Comparison of ENCODE assay signal across 1 cellular context in genomic region chr3:127747751-127748521, GRCh38.
A peak's percentile ranks its signal among the peaks of the same experiment; 100 is the strongest.
TF ChIP-seq lines count a peak whose summit lies in the region.

No MANE protein-coding gene starts in this region.

TF ChIP-seq in HEK293, 187 proteins besides CTCF, POLR2A, EP300 and RAD21 (continued from another document):
- TF ChIP-seq, protein P1, sequence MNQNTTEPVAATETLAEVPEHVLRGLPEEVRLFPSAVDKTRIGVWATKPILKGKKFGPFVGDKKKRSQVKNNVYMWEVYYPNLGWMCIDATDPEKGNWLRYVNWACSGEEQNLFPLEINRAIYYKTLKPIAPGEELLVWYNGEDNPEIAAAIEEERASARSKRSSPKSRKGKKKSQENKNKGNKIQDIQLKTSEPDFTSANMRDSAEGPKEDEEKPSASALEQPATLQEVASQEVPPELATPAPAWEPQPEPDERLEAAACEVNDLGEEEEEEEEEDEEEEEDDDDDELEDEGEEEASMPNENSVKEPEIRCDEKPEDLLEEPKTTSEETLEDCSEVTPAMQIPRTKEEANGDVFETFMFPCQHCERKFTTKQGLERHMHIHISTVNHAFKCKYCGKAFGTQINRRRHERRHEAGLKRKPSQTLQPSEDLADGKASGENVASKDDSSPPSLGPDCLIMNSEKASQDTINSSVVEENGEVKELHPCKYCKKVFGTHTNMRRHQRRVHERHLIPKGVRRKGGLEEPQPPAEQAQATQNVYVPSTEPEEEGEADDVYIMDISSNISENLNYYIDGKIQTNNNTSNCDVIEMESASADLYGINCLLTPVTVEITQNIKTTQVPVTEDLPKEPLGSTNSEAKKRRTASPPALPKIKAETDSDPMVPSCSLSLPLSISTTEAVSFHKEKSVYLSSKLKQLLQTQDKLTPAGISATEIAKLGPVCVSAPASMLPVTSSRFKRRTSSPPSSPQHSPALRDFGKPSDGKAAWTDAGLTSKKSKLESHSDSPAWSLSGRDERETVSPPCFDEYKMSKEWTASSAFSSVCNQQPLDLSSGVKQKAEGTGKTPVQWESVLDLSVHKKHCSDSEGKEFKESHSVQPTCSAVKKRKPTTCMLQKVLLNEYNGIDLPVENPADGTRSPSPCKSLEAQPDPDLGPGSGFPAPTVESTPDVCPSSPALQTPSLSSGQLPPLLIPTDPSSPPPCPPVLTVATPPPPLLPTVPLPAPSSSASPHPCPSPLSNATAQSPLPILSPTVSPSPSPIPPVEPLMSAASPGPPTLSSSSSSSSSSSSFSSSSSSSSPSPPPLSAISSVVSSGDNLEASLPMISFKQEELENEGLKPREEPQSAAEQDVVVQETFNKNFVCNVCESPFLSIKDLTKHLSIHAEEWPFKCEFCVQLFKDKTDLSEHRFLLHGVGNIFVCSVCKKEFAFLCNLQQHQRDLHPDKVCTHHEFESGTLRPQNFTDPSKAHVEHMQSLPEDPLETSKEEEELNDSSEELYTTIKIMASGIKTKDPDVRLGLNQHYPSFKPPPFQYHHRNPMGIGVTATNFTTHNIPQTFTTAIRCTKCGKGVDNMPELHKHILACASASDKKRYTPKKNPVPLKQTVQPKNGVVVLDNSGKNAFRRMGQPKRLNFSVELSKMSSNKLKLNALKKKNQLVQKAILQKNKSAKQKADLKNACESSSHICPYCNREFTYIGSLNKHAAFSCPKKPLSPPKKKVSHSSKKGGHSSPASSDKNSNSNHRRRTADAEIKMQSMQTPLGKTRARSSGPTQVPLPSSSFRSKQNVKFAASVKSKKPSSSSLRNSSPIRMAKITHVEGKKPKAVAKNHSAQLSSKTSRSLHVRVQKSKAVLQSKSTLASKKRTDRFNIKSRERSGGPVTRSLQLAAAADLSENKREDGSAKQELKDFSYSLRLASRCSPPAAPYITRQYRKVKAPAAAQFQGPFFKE (tag by site-specific recombination; IDR thresholded peaks at IDR 0.05; ENCODE audit: borderline replicate concordance), result no peak
- no peak for TF ChIP-seq ZNF571 (tag by site-specific recombination; IDR thresholded peaks at IDR 0.05)
- peak; percentile 53; the same call in 1 of the 2 replicates for TF ChIP-seq ZNF366 (tag by site-specific recombination; conservative IDR thresholded peaks at IDR 0.05)
- no peak for TF ChIP-seq ZNF140 (tag by site-specific recombination; IDR thresholded peaks at IDR 0.05)
- TF ChIP-seq KLF8 (tag by site-specific recombination; IDR thresholded peaks at IDR 0.05), result no peak
- no peak for TF ChIP-seq ZNF768 (tag by site-specific recombination; IDR thresholded peaks at IDR 0.05)
- TF ChIP-seq ZNF596 (tag by site-specific recombination; IDR thresholded peaks at IDR 0.05), result peak; percentile 92
- TF ChIP-seq ZNF623 (tag by site-specific recombination; IDR thresholded peaks at IDR 0.05), result no peak
- 0 out of 2 replicates have a peak, but pooled peaks have one; percentile 24 for TF ChIP-seq ZNF335 (tag by site-specific recombination; conservative IDR thresholded peaks at IDR 0.05)
- TF ChIP-seq, protein P2, sequence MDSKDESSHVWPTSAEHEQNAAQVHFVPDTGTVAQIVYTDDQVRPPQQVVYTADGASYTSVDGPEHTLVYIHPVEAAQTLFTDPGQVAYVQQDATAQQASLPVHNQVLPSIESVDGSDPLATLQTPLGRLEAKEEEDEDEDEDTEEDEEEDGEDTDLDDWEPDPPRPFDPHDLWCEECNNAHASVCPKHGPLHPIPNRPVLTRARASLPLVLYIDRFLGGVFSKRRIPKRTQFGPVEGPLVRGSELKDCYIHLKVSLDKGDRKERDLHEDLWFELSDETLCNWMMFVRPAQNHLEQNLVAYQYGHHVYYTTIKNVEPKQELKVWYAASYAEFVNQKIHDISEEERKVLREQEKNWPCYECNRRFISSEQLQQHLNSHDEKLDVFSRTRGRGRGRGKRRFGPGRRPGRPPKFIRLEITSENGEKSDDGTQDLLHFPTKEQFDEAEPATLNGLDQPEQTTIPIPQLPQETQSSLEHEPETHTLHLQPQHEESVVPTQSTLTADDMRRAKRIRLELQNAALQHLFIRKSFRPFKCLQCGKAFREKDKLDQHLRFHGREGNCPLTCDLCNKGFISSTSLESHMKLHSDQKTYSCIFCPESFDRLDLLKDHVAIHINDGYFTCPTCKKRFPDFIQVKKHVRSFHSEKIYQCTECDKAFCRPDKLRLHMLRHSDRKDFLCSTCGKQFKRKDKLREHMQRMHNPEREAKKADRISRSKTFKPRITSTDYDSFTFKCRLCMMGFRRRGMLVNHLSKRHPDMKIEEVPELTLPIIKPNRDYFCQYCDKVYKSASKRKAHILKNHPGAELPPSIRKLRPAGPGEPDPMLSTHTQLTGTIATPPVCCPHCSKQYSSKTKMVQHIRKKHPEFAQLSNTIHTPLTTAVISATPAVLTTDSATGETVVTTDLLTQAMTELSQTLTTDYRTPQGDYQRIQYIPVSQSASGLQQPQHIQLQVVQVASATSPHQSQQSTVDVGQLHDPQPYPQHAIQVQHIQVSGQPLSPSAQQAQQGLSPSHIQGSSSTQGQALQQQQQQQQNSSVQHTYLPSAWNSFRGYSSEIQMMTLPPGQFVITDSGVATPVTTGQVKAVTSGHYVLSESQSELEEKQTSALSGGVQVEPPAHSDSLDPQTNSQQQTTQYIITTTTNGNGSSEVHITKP (tag by site-specific recombination; IDR thresholded peaks at IDR 0.05), result peak; percentile 48; the same call in 1 of the 2 replicates
- TF ChIP-seq, protein P3, sequence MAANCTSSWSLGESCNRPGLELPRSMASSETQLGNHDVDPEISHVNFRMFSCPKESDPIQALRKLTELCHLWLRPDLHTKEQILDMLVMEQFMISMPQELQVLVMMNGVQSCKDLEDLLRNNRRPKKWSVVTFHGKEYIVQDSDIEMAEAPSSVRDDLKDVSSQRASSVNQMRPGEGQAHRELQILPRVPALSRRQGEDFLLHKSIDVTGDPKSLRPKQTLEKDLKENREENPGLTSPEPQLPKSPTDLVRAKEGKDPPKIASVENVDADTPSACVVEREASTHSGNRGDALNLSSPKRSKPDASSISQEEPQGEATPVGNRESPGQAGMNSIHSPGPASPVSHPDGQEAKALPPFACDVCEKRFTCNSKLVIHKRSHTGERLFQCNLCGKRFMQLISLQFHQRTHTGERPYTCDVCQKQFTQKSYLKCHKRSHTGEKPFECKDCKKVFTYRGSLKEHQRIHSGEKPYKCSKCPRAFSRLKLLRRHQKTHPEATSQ (tag by site-specific recombination; IDR thresholded peaks at IDR 0.05), result no peak
- TF ChIP-seq SCRT2 (tag by site-specific recombination; IDR thresholded peaks at IDR 0.05), result no peak
- no peak for TF ChIP-seq ZNF426 (tag by site-specific recombination; IDR thresholded peaks at IDR 0.05)
- TF ChIP-seq ZNF600 (tag by site-specific recombination; IDR thresholded peaks at IDR 0.05), result no peak
- no peak for TF ChIP-seq ZBTB6 (tag by site-specific recombination; IDR thresholded peaks at IDR 0.05)
- no peak for TF ChIP-seq RBAK (tag by site-specific recombination; IDR thresholded peaks at IDR 0.05)
- no peak for TF ChIP-seq ZNF274 (IDR thresholded peaks at IDR 0.05; ENCODE audit: low read length)
- TF ChIP-seq ZNF274 (tag by site-specific recombination; IDR thresholded peaks at IDR 0.05; ENCODE audit: borderline replicate concordance), result no peak
- no peak for TF ChIP-seq ZNF155 (tag by site-specific recombination; IDR thresholded peaks at IDR 0.05)
- TF ChIP-seq ZBTB11 (tag by site-specific recombination; conservative IDR thresholded peaks at IDR 0.05; ENCODE audit: low read depth), result no peak
- no peak for TF ChIP-seq GLIS2 (tag by site-specific recombination; IDR thresholded peaks at IDR 0.05)
- no peak for TF ChIP-seq SP7 (tag by site-specific recombination; IDR thresholded peaks at IDR 0.05)
